In the genomic region with DNA sequence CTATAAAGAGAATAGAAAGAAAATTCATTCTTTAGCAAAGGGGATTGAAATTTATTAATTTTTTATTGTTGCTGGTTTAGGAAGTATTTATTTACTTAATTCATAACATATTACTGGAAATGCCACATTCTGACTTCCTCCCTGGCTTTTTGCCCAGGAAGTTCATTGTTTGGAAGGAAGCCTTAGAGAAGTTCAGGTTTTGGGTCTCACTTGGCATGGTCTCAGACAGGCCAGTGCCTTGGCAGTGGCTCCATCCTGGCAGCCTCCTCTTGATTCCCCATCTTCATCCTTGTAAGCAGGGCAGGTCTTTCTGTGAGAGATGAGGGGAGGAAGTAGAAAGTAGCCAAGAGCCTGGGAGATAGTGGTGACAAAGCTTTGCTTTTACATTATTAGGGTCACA, we compare ENCODE assay signal across 18 cellular contexts. TPM values are rescaled to one million over a fixed set of nuclear protein-coding genes. Genes with fewer than 3 reads are reported as not detected.
A peak's percentile ranks its signal among the peaks of the same experiment; 100 is the strongest.
DNase-seq lines count a peak whose midpoint lies in the region; ATAC-seq, FAIRE-seq and TF ChIP-seq lines count a peak whose summit lies in the region.
"Had no signal": no experiment of that assay in that cellular context is flagged by ENCODE, and none has a peak within 500 bp of the region (broad histone marks: within the 10 kb centered on the region; RNA-seq: fewer than 3 reads in every experiment).

No MANE protein-coding gene starts in this region.

- H3K4me3 Mint-ChIP-seq in T-helper 17 cell: no peak overlapping the region
- no peak overlapping the region for H3K4me3 Mint-ChIP-seq in activated CD4-positive, alpha-beta T cell treated with anti-CD3 and anti-CD28 coated beads for 36 hours
- H3K4me3 Mint-ChIP-seq: neural crest cell had no signal

- ATAC-seq in right cardiac atrium: peak; percentile 41 to 44
- ATAC-seq in Right ventricle myocardium superior (ENCODE audit: poor library complexity): no peak
- no peak for ATAC-seq in T-helper 17 cell
- no peak for ATAC-seq in activated CD4-positive, alpha-beta T cell treated with anti-CD3 and anti-CD28 coated beads for 36 hours

- H3K27me3 ChIP-seq in right cardiac atrium (ENCODE audit: control insufficient read depth, insufficient read depth): no peaks in the 10 kb centered on the region

- peaks cover 4% of the 10 kb centered on the region for H3K36me3 Mint-ChIP-seq in T-helper 17 cell (ENCODE audit: low read depth)
- H3K36me3 Mint-ChIP-seq in activated CD4-positive, alpha-beta T cell treated with anti-CD3 and anti-CD28 coated beads for 36 hours (ENCODE audit: low read depth): no peaks in the 10 kb centered on the region

- H3K4me3 ChIP-seq in right cardiac atrium (ENCODE audit: low read length): no peak overlapping the region
- no peak overlapping the region for H3K4me3 ChIP-seq in kidney (ENCODE audit: low read length in 2 of 2)

- H3K36me3 ChIP-seq in kidney (ENCODE audit: control insufficient read depth in 1 of 2, insufficient read depth in 2 of 2, low read length in 2 of 2): no peaks in the 10 kb centered on the region

- H3K27ac ChIP-seq in right cardiac atrium (ENCODE audit: low read length) (no peak overlapping the region), kidney (ENCODE audit: low read depth in 2 of 2, low read length in 2 of 2) (no peak overlapping the region)

- DNase-seq in right cardiac atrium (peak in 1 of 3 donors; percentile 47), Right ventricle myocardium superior (no peak), T-helper 17 cell (no peak), kidney (peak; percentile 58), NCI-H226 (no peak), head of caudate nucleus (no peak)
- DNase-seq in activated T-cell treated with anti-CD3 and anti-CD28 coated beads, Interleukin-2, amount 50 U/mL, for 1 hour: no peak
- DNase-seq in activated CD4-positive, alpha-beta T cell treated with anti-CD3 and anti-CD28 coated beads for 36 hours: no peak
- DNase-seq: activated CD4-positive, alpha-beta T cell treated with anti-CD3 and anti-CD28 coated beads for 4 hours; activated gamma-delta T cell; amniotic stem cell; foreskin melanocyte; left cardiac atrium; midbrain; NCI-H146; NCI-H2227 treated with DMSO at 0.1 percent for 48 hours had no signal

- no peak for TF ChIP-seq CTCF in kidney (IDR thresholded peaks at IDR 0.05; ENCODE audit: borderline replicate concordance, extremely low read depth, insufficient read depth)

- POLR2A ChIA-PET in activated CD4-positive, alpha-beta T cell treated with anti-CD3 and anti-CD28 coated beads for 36 hours (lab: Charles Lee): no interaction called here

- H3K9me3 Mint-ChIP-seq in activated CD4-positive, alpha-beta T cell treated with anti-CD3 and anti-CD28 coated beads for 36 hours (ENCODE audit: low read depth): no peaks in the 10 kb centered on the region

- FAIRE-seq in kidney (lab: Jason Lieb, UNC): peak; percentile 50

- H3K4me1 Mint-ChIP-seq in T-helper 17 cell: peaks cover 2% of the 10 kb centered on the region
- H3K4me1 Mint-ChIP-seq in activated CD4-positive, alpha-beta T cell treated with anti-CD3 and anti-CD28 coated beads for 36 hours: no peaks in the 10 kb centered on the region
- H3K4me1 Mint-ChIP-seq: neural crest cell had no signal

- intact Hi-C loops in right cardiac atrium (cut with DNase I): no loop called here
- intact Hi-C loops in Right ventricle myocardium superior (cut with DNase I): no loop called here
- intact Hi-C loops in kidney (cut with DNase I): no loop called here
- intact Hi-C loops in head of caudate nucleus (cut with DNase I): no loop called here
- intact Hi-C loops in activated CD4-positive, alpha-beta T cell treated with anti-CD3 and anti-CD28 coated beads for 36 hours (cut with DNase I, micrococcal nuclease): no loop called here

- H3K9me3 ChIP-seq in right cardiac atrium (ENCODE audit: control insufficient read depth, low read length) (no peaks in the 10 kb centered on the region), T-helper 17 cell (ENCODE audit: control insufficient read depth, low read length, poor library complexity, severe bottlenecking) (no peaks in the 10 kb centered on the region), kidney (ENCODE audit: control insufficient read depth in 1 of 2, low read length in 2 of 2) (no peaks in the 10 kb centered on the region)

- CTCF ChIA-PET in activated CD4-positive, alpha-beta T cell treated with anti-CD3 and anti-CD28 coated beads for 36 hours (lab: Charles Lee): no interaction called here

- peak overlapping the region; percentile 47 for H3K27ac Mint-ChIP-seq in T-helper 17 cell
- H3K27ac Mint-ChIP-seq in activated CD4-positive, alpha-beta T cell treated with anti-CD3 and anti-CD28 coated beads for 36 hours: no peak overlapping the region

- H3K27me3 Mint-ChIP-seq in T-helper 17 cell: no peaks in the 10 kb centered on the region
- peaks cover 2% of the 10 kb centered on the region for H3K27me3 Mint-ChIP-seq in activated CD4-positive, alpha-beta T cell treated with anti-CD3 and anti-CD28 coated beads for 36 hours

- no peak overlapping the region for H3K9ac ChIP-seq in kidney (ENCODE audit: low read length in 2 of 2)

- H3K4me1 ChIP-seq in right cardiac atrium (ENCODE audit: control insufficient read depth, insufficient read depth, low read length) (peaks cover 6% of the 10 kb centered on the region), kidney (ENCODE audit: control insufficient read depth in 1 of 2, insufficient read depth in 1 of 2, low read depth in 1 of 2, low read length in 2 of 2) (no peaks in the 10 kb centered on the region)

RNA-seq across cellular contexts. Expression of a gene that starts 50.5 kb away (rescaled TPM):
- total RNA-seq in right cardiac atrium: 1 to 10 TPM; 2.9 to 4.7 (median 3.8) TPM
- 4.7 TPM for polyA plus RNA-seq in right cardiac atrium
- 2.4 TPM for total RNA-seq in Right ventricle myocardium superior
- total RNA-seq in T-helper 17 cell: 1 to 10 TPM; 3.2 to 4.7 TPM
- total RNA-seq in kidney: 6.4 TPM
- polyA plus RNA-seq in kidney (ENCODE audit: insufficient read depth, low read depth, low replicate concordance): 4.8 TPM
- 1 to 10 TPM in 1 of 2 experiments, under 1 TPM in 1; 0.37 to 1.1 TPM for total RNA-seq in activated CD4-positive, alpha-beta T cell treated with anti-CD3 and anti-CD28 coated beads for 36 hours
- total RNA-seq: G401, neural crest cell had no signal

Comparison
In these comparisons a context has a peak if more than half of its experiments do, and no peak if none do; other contexts are left out.
1. ATAC-seq: peak in right cardiac atrium (2 of 2); none in Right ventricle myocardium superior (single experiment), T-helper 17 cell (single experiment) and activated CD4-positive, alpha-beta T cell treated with anti-CD3 and anti-CD28 coated beads for 36 hours (single experiment).